In genomic region chr9:86134361-86134760, GRCh38 we compare ENCODE assay signal across 26 cellular contexts.
"Had no signal": no experiment of that assay in that cellular context is flagged by ENCODE, and none has a peak within 500 bp of the region (broad histone marks: within the 10 kb centered on the region; RNA-seq: fewer than 3 reads in every experiment).

No MANE protein-coding gene starts in this region.

- H3K27ac Mint-ChIP-seq: dendritic cell treated with granulocyte-macrophage colony-stimulating factor and Interleukin-4, amounts not matched to agents 40 ng/mL and 50 ng/mL, for 4 days; endodermal cell; immature natural killer cell; mesothelial cell of epicardium; naive B cell had no signal

- H3K4me1 Mint-ChIP-seq: immature natural killer cell, naive B cell had no signal

- H3K36me3 Mint-ChIP-seq: immature natural killer cell, mesothelial cell of epicardium, naive B cell had no signal

- H3K9me3 Mint-ChIP-seq: dendritic cell treated with granulocyte-macrophage colony-stimulating factor and Interleukin-4, amounts not matched to agents 40 ng/mL and 50 ng/mL, for 4 days; effector memory CD8-positive, alpha-beta T cell; immature natural killer cell; mesothelial cell of epicardium had no signal

- H3K36me3 ChIP-seq: colonic mucosa, esophagus squamous epithelium, gastrocnemius medialis, heart right ventricle, left lung, lower lobe of right lung had no signal

- ATAC-seq: effector memory CD8-positive, alpha-beta T cell; esophagus mucosa; gastrocnemius medialis; heart right ventricle; left cardiac atrium; left lung; left ventricle myocardium superior; lower lobe of right lung; mucosa of descending colon had no signal

- H3K4me3 Mint-ChIP-seq: dendritic cell treated with granulocyte-macrophage colony-stimulating factor and Interleukin-4, amounts not matched to agents 40 ng/mL and 50 ng/mL, for 4 days; effector memory CD8-positive, alpha-beta T cell; endodermal cell; immature natural killer cell; mesothelial cell of epicardium; naive B cell had no signal

- H3K27me3 Mint-ChIP-seq: dendritic cell treated with granulocyte-macrophage colony-stimulating factor and Interleukin-4, amounts not matched to agents 40 ng/mL and 50 ng/mL, for 4 days had no signal

- H3K27ac ChIP-seq: colonic mucosa, epithelial cell of prostate, esophagus squamous epithelium, gastrocnemius medialis, heart right ventricle, left lung, lower lobe of right lung had no signal

- H3K27me3 ChIP-seq: colonic mucosa, esophagus squamous epithelium, gastrocnemius medialis, heart right ventricle, left lung had no signal

- DNase-seq: colonic mucosa; cortex of kidney; effector CD8-positive, alpha-beta T cell; effector memory CD8-positive, alpha-beta T cell; endodermal cell; erythroblast; esophagus squamous epithelium; foreskin fibroblast; foreskin melanocyte; gastrocnemius medialis; glutamatergic neuron; head of caudate nucleus; heart right ventricle; hippocampal formation; immature natural killer cell; left cardiac atrium; left lung; left ventricle myocardium superior; lower lobe of right lung; mesenchymal stem cell; mucosa of descending colon; naive B cell had no signal

- H3K4me3 ChIP-seq: colonic mucosa, esophagus squamous epithelium, gastrocnemius medialis, heart right ventricle, left lung, lower lobe of right lung, mucosa of descending colon had no signal

- H3K4me1 ChIP-seq: colonic mucosa, esophagus squamous epithelium, gastrocnemius medialis, heart right ventricle, left lung, lower lobe of right lung had no signal

- H3K9me3 ChIP-seq: colonic mucosa, esophagus squamous epithelium, gastrocnemius medialis, heart right ventricle, left lung, lower lobe of right lung, mucosa of descending colon had no signal
